Comparison of ENCODE assay signal across 25 cellular contexts in genomic region chr6:101758338-101758737, GRCh38.
"Had no signal": no experiment of that assay in that cellular context is flagged by ENCODE, and none has a peak within 500 bp of the region (broad histone marks: within the 10 kb centered on the region; RNA-seq: fewer than 3 reads in every experiment).

No MANE protein-coding gene starts in this region.

- H3K4me3 ChIP-seq: ascending aorta, coronary artery, dorsolateral prefrontal cortex, gastrocnemius medialis, heart left ventricle had no signal

- H3K4me1 ChIP-seq: ascending aorta, gastrocnemius medialis had no signal

- H3K27ac ChIP-seq: ascending aorta, coronary artery, dorsolateral prefrontal cortex, foreskin keratinocyte, gastrocnemius medialis, heart left ventricle had no signal

- H3K36me3 ChIP-seq: ascending aorta, gastrocnemius medialis, heart left ventricle had no signal

- H3K9me3 ChIP-seq: ascending aorta, gastrocnemius medialis, heart left ventricle had no signal

- H3K27me3 ChIP-seq: ascending aorta, foreskin keratinocyte, gastrocnemius medialis, heart left ventricle had no signal

- ATAC-seq: activated CD4-positive, alpha-beta T cell treated with anti-CD3 and anti-CD28 coated beads for 36 hours; activated naive CD4-positive, alpha-beta T cell treated with anti-CD3 and anti-CD28 coated beads, Interleukin-2, amount 50 U/mL, for 72 hours; activated T-cell treated with anti-CD3 and anti-CD28 coated beads, Interleukin-2, amount 50 U/mL, for 72 hours; esophagus mucosa; foreskin keratinocyte; gastrocnemius medialis; heart left ventricle had no signal

- DNase-seq: activated CD4-positive, alpha-beta memory T cell treated with anti-CD3 and anti-CD28 coated beads, Interleukin-2, amount 10 ng/mL, durations not matched to agents 7 days and 5 days; activated CD4-positive, alpha-beta T cell treated with anti-CD3 and anti-CD28 coated beads for 36 hours; activated CD4-positive, alpha-beta T cell treated with anti-CD3 and anti-CD28 coated beads, Interleukin-2, amount 10 ng/mL, durations not matched to agents 24 days and 14 days; activated CD4-positive, CD25-positive, alpha-beta regulatory T cell; activated CD4-positive, CD25-positive, alpha-beta regulatory T cell treated with anti-CD3 and anti-CD28 coated beads, Interleukin-2, amount 50 U/mL, for 72 hours; activated CD8-positive, alpha-beta memory T cell treated with anti-CD3 and anti-CD28 coated beads, Interleukin-2, amount 50 U/mL, for 48 hours; activated gamma-delta T cell; activated naive CD4-positive, alpha-beta T cell; activated naive CD4-positive, alpha-beta T cell treated with anti-CD3 and anti-CD28 coated beads, Interleukin-2, amount 10 ng/mL, durations not matched to agents 7 days and 5 days; activated naive CD8-positive, alpha-beta T cell treated with anti-CD3 and anti-CD28 coated beads, Interleukin-2, amount 10 ng/mL, durations not matched to agents 7 days and 5 days; activated T-cell treated with anti-CD3 and anti-CD28 coated beads for 4 hours; activated T-cell treated with anti-CD3 and anti-CD28 coated beads, Interleukin-2, amount 50 U/mL, for 24 hours; activated T-cell treated with anti-CD3 and anti-CD28 coated beads, Interleukin-2, amount 50 U/mL, for 72 hours; dorsolateral prefrontal cortex; effector memory CD4-positive, alpha-beta T cell; endodermal cell; foreskin keratinocyte; gastrocnemius medialis; glutamatergic neuron; heart left ventricle; T-helper 2 cell had no signal
